Comparison of ENCODE assay signal across 8 cellular contexts in genomic region chr17:76506408-76507328, GRCh38. TPM values are rescaled to one million over a fixed set of nuclear protein-coding genes. Genes with fewer than 3 reads are reported as not detected.
DNase-seq lines count a peak whose midpoint lies in the region; ATAC-seq and TF ChIP-seq lines count a peak whose summit lies in the region.

No MANE protein-coding gene starts in this region.

- H3K4me1 ChIP-seq in adipocyte (ENCODE audit: control insufficient read depth, insufficient read depth, low read length) (peaks cover 16% of the 10 kb centered on the region), right atrium auricular region (peaks cover 0 to 17% of the 10 kb centered on the region in 2 donors), sigmoid colon (peaks cover 0 to 17% (median 6%) of the 10 kb centered on the region in 4 donors)

- H3K4me3 ChIP-seq in adipocyte (ENCODE audit: low read length) = no peak overlapping the region
- no peak overlapping the region for H3K4me3 ChIP-seq in right atrium auricular region
- H3K4me3 ChIP-seq in sigmoid colon = no peak overlapping the region

- H3K9me3 ChIP-seq in adipocyte (ENCODE audit: control insufficient read depth, low read length) (no peaks in the 10 kb centered on the region), right atrium auricular region (no peaks in the 10 kb centered on the region), sigmoid colon (no peaks in the 10 kb centered on the region)

- no peak for TF ChIP-seq POLR2A in sigmoid colon (IDR thresholded peaks at IDR 0.05)

- H3K9ac ChIP-seq in adipocyte (ENCODE audit: low read length) = no peak overlapping the region

- TF ChIP-seq EP300 in sigmoid colon (IDR thresholded peaks at IDR 0.05) = no peak

- H3K36me3 ChIP-seq in adipocyte (ENCODE audit: control insufficient read depth, insufficient read depth, low read length, severe bottlenecking) (no peaks in the 10 kb centered on the region), right atrium auricular region (no peaks in the 10 kb centered on the region), sigmoid colon (no peaks in the 10 kb centered on the region)

- intact Hi-C loops in sigmoid colon (cut with DNase I) = loop anchor here (1.0 to 5.0 kb wide), 2 partner anchors 40 to 99 kb away; no protein-coding TSS in a partner anchor

- WGBS in sigmoid colon, 2 donors = 25 to 28% methylated on average over 24 of the region's 24 CpGs

- DNase-seq in AG20443 (ENCODE audit: low spot score) (peak; percentile 89), NCI-H128 (lab: John Stamatoyannopoulos, UW; ENCODE audit: unreplicated experiment) (peak; percentile 45), T-helper 2 cell (peak; percentile 69 to 82 (median 78)), adipocyte (ENCODE audit: low read depth) (peak; percentile 84), right atrium auricular region (ENCODE audit: low spot score) (peak; percentile 90), sigmoid colon (peak; percentile 90)

- ATAC-seq in GM19351 (IDR thresholded peaks at IDR 0.05; ENCODE audit: unreplicated experiment) = peak; percentile 58
- ATAC-seq in HG03442 (IDR thresholded peaks at IDR 0.05; ENCODE audit: unreplicated experiment) = no peak

- peak; percentile 90 to 97 for TF ChIP-seq CTCF in right atrium auricular region (IDR thresholded peaks at IDR 0.05)
- peak; percentile 87 to 94 (median 93) for TF ChIP-seq CTCF in sigmoid colon (IDR thresholded peaks at IDR 0.05)

- H3K27ac ChIP-seq in right atrium auricular region (no peak overlapping the region), sigmoid colon (no peak overlapping the region)

- H3K27me3 ChIP-seq in adipocyte (replicated peaks; ENCODE audit: control insufficient read depth, insufficient read depth, low read length) = peaks cover 13% of the 10 kb centered on the region
- no peaks in the 10 kb centered on the region for H3K27me3 ChIP-seq in right atrium auricular region
- H3K27me3 ChIP-seq in sigmoid colon = peaks cover 0 to 15% (median 13%) of the 10 kb centered on the region in 3 donors

RNA-seq across cellular contexts. Expression of gene RHBDF2, which starts 5.4 kb away (rescaled TPM):
- total RNA-seq in right atrium auricular region (10 to 100 TPM; 13.6 to 14.8 TPM), sigmoid colon (10 to 100 TPM in 3 of 4 donors, 1 to 10 TPM in 1; 7.9 to 27.6 (median 12.5) TPM)
- 10 to 100 TPM in 1 of 3 donors, 1 to 10 TPM in 2; 1.2 to 35.7 (median 5.8) TPM for polyA plus RNA-seq in sigmoid colon

RNA-seq across cellular contexts. Expression of gene CYGB, which starts 30.8 kb away (rescaled TPM):
- total RNA-seq in right atrium auricular region = 10 to 100 TPM; 23.0 to 48.7 TPM
- total RNA-seq in sigmoid colon = 10 to 100 TPM; 18.6 to 33.4 (median 19.3) TPM
- polyA plus RNA-seq in sigmoid colon = 10 to 100 TPM in 2 of 3 donors, 1 to 10 TPM in 1; 9.7 to 25.8 (median 10.1) TPM

RNA-seq across cellular contexts. Expression of gene PRCD, which starts 33.2 kb away (rescaled TPM):
- total RNA-seq in right atrium auricular region (1 to 10 TPM; 2.1 to 3.5 TPM), sigmoid colon (1 to 10 TPM; 1.1 to 6.1 (median 3.6) TPM)
- polyA plus RNA-seq in sigmoid colon = 1 to 10 TPM in 2 of 3 donors, not detected in 1; 4.8 to 7.1 TPM

RNA-seq across cellular contexts. Expression of gene AANAT, which starts 39.3 kb away (rescaled TPM):
- total RNA-seq in right atrium auricular region (not detected), sigmoid colon (not detected)
- under 1 TPM in 1 of 3 donors, not detected in 2; 0.12 TPM for polyA plus RNA-seq in sigmoid colon

RNA-seq across cellular contexts. Expression of gene UBE2O, which starts 53.7 kb away (rescaled TPM):
- total RNA-seq in right atrium auricular region (10 to 100 TPM; 19.5 to 21.8 TPM), sigmoid colon (10 to 100 TPM; 11.0 to 26.3 (median 16.1) TPM)
- 10 to 100 TPM in 1 of 3 donors, 1 to 10 TPM in 2; 6.2 to 16.1 (median 6.6) TPM for polyA plus RNA-seq in sigmoid colon
